ENCODE assay signal across 10 cellular contexts in genomic region chr1:11982010-11982392, GRCh38. TPM values are rescaled to one million over a fixed set of nuclear protein-coding genes. Genes with fewer than 3 reads are reported as not detected.
A peak's percentile ranks its signal among the peaks of the same experiment; 100 is the strongest.
DNase-seq lines count a peak whose midpoint lies in the region; ATAC-seq and TF ChIP-seq lines count a peak whose summit lies in the region.
"Had no signal": no experiment of that assay in that cellular context is flagged by ENCODE, and none has a peak within 500 bp of the region (broad histone marks: within the 10 kb centered on the region; RNA-seq: fewer than 3 reads in every experiment).

No MANE protein-coding gene starts in this region.

- H3K36me3 ChIP-seq in Karpas-422 (ENCODE audit: insufficient read depth, low read length) (peaks cover 25% of the 10 kb centered on the region; the same call in 1 of the 2 replicates), brain microvascular endothelial cell (replicated peaks) (peaks cover 18% of the 10 kb centered on the region)

- H3K4me2 ChIP-seq in Karpas-422 (ENCODE audit: low read depth, low read length, poor library complexity, severe bottlenecking): peak overlapping the region; percentile 98

- peak; percentile 37 for DNase-seq in Caki2 (ENCODE audit: low read depth)
- peak; percentile 70 for DNase-seq in Karpas-422
- peak; percentile 53 for DNase-seq in brain microvascular endothelial cell
- no peak for DNase-seq in natural killer cell treated with Interleukin-12 subunit alpha and Interleukin-12 subunit beta and Interleukin-15 and Interleukin-18, amount 100 ng/mL, for 72 hours (ENCODE audit: low spot score)
- DNase-seq in cerebellar cortex (ENCODE audit: low spot score): no peak
- no peak for DNase-seq in central memory CD4-positive, alpha-beta T cell
- DNase-seq: NCI-H526; stimulated activated CD4-positive, alpha-beta T cell treated with anti-CD3 and anti-CD28 coated beads, Interleukin-12 subunit alpha, Interleukin-12 subunit beta, amount 100 ng/mL, for 4 hours had no signal

- no peaks in the 10 kb centered on the region for H3K9me3 ChIP-seq in Karpas-422 (ENCODE audit: low read length)

- H3K27me3 Mint-ChIP-seq in natural killer cell treated with Interleukin-12 subunit alpha and Interleukin-12 subunit beta and Interleukin-15 and Interleukin-18, amount 100 ng/mL, for 72 hours: no peaks in the 10 kb centered on the region

- peak overlapping the region; percentile 72 to 97 for H3K27ac Mint-ChIP-seq in natural killer cell treated with Interleukin-12 subunit alpha and Interleukin-12 subunit beta and Interleukin-15 and Interleukin-18, amount 100 ng/mL, for 72 hours

- no peak overlapping the region for H3K9ac ChIP-seq in Karpas-422 (ENCODE audit: low read length)

- ATAC-seq in natural killer cell treated with Interleukin-12 subunit alpha and Interleukin-12 subunit beta and Interleukin-15 and Interleukin-18, amount 100 ng/mL, for 72 hours: no peak
- no peak for ATAC-seq in GM21390 (IDR thresholded peaks at IDR 0.05; ENCODE audit: unreplicated experiment)
- no peak for ATAC-seq in HG02938 (IDR thresholded peaks at IDR 0.05; ENCODE audit: unreplicated experiment)

- H3K27ac ChIP-seq in Karpas-422 (ENCODE audit: low read length): no peak overlapping the region
- H3K27ac ChIP-seq in brain microvascular endothelial cell: no peak overlapping the region

- H2AFZ ChIP-seq in Karpas-422 (ENCODE audit: low read length): no peak overlapping the region

- 0 out of 2 replicates have a peak, but pooled peaks cover 13% of the 10 kb centered on the region for H4K20me1 ChIP-seq in Karpas-422 (ENCODE audit: insufficient read depth, low read depth, low read length)

- H3K4me3 ChIP-seq in Karpas-422 (ENCODE audit: low read length) (no peak overlapping the region), brain microvascular endothelial cell (ENCODE audit: low read depth, low read length) (no peak overlapping the region)

- H3K36me3 Mint-ChIP-seq in natural killer cell treated with Interleukin-12 subunit alpha and Interleukin-12 subunit beta and Interleukin-15 and Interleukin-18, amount 100 ng/mL, for 72 hours: peaks cover 14% of the 10 kb centered on the region

- TF ChIP-seq CTCF in brain microvascular endothelial cell (IDR thresholded peaks at IDR 0.05; ENCODE audit: low read depth, low read length, missing control alignments): no peak

- H3K4me1 ChIP-seq in Karpas-422 (ENCODE audit: low read length): peaks cover 18% of the 10 kb centered on the region

- H3K27me3 ChIP-seq in Karpas-422 (ENCODE audit: low read length) (no peaks in the 10 kb centered on the region), brain microvascular endothelial cell (replicated peaks) (no peaks in the 10 kb centered on the region)

- H3K79me2 ChIP-seq in Karpas-422 (ENCODE audit: low read length): peaks cover 61% of the 10 kb centered on the region

- no peaks in the 10 kb centered on the region for H3K9me2 ChIP-seq in Karpas-422 (replicated peaks; ENCODE audit: insufficient read depth, low read length)

- H3K4me3 Mint-ChIP-seq in natural killer cell treated with Interleukin-12 subunit alpha and Interleukin-12 subunit beta and Interleukin-15 and Interleukin-18, amount 100 ng/mL, for 72 hours: peak overlapping the region; percentile 99

- in situ Hi-C loops in Caki2 (cut with HindIII; ENCODE audit: low pct_unique_long_range_greater_than_20kb, low sequenced_read_pairs) (no loop called here), brain microvascular endothelial cell (cut with HindIII; ENCODE audit: low pct_ligation_motif_present, low sequenced_read_pairs) (no loop called here)

- no peaks in the 10 kb centered on the region for H3K9me3 Mint-ChIP-seq in natural killer cell treated with Interleukin-12 subunit alpha and Interleukin-12 subunit beta and Interleukin-15 and Interleukin-18, amount 100 ng/mL, for 72 hours

- peaks cover 32 to 42% of the 10 kb centered on the region in 2 donors for H3K4me1 Mint-ChIP-seq in natural killer cell treated with Interleukin-12 subunit alpha and Interleukin-12 subunit beta and Interleukin-15 and Interleukin-18, amount 100 ng/mL, for 72 hours (ENCODE audit: low read depth in 2 of 2)

RNA-seq across cellular contexts. Expression of gene MFN2, which starts 1.8 kb away (rescaled TPM):
- 21.9 and 26.4 TPM in 2 replicates for total RNA-seq in Caki2 (2014; rRNA removed; shearing (Covaris generic); ENCODE audit: low replicate concordance)
- total RNA-seq in Karpas-422 (2014; rRNA removed; shearing (Covaris generic); ENCODE audit: low replicate concordance): 26.9 and 34.1 TPM in 2 replicates
- 100 to 1,000 TPM in 1 of 2 donors, 10 to 100 TPM in 1; 75.2 to 101 TPM for total RNA-seq in natural killer cell treated with Interleukin-12 subunit alpha and Interleukin-12 subunit beta and Interleukin-15 and Interleukin-18, amount 100 ng/mL, for 72 hours

RNA-seq across cellular contexts. Expression of gene MIIP, which starts 37.3 kb away (rescaled TPM):
- total RNA-seq in Caki2 (2014; rRNA removed; shearing (Covaris generic); ENCODE audit: low replicate concordance): 23.1 and 35.8 TPM in 2 replicates
- 33.8 and 66.1 TPM in 2 replicates for total RNA-seq in Karpas-422 (2014; rRNA removed; shearing (Covaris generic); ENCODE audit: low replicate concordance)
- total RNA-seq in natural killer cell treated with Interleukin-12 subunit alpha and Interleukin-12 subunit beta and Interleukin-15 and Interleukin-18, amount 100 ng/mL, for 72 hours: 100 to 1,000 TPM in 1 of 2 donors, 10 to 100 TPM in 1; 52.5 to 118 TPM

RNA-seq across cellular contexts. Expression of gene PLOD1, which starts 47.5 kb away (rescaled TPM):
- total RNA-seq in Caki2 (2014; rRNA removed; shearing (Covaris generic); ENCODE audit: low replicate concordance): 130 and 153 TPM in 2 replicates
- 35.9 and 55.3 TPM in 2 replicates for total RNA-seq in Karpas-422 (2014; rRNA removed; shearing (Covaris generic); ENCODE audit: low replicate concordance)
- 10 to 100 TPM; 50.7 to 72.4 TPM for total RNA-seq in natural killer cell treated with Interleukin-12 subunit alpha and Interleukin-12 subunit beta and Interleukin-15 and Interleukin-18, amount 100 ng/mL, for 72 hours

RNA-seq across cellular contexts. Expression of gene KIAA2013, which starts 55.8 kb away (rescaled TPM):
- 69.9 and 82.2 TPM in 2 replicates for total RNA-seq in Caki2 (2014; rRNA removed; shearing (Covaris generic); ENCODE audit: low replicate concordance)
- total RNA-seq in Karpas-422 (2014; rRNA removed; shearing (Covaris generic); ENCODE audit: low replicate concordance): 48.4 and 94.6 TPM in 2 replicates
- total RNA-seq in natural killer cell treated with Interleukin-12 subunit alpha and Interleukin-12 subunit beta and Interleukin-15 and Interleukin-18, amount 100 ng/mL, for 72 hours: 10 to 100 TPM; 50.5 to 59.8 TPM

Comparison
In these comparisons a context has a peak if more than half of its experiments do, and no peak if none do; other contexts are left out.
1. DNase-seq: peak in Caki2 (single experiment), Karpas-422 (single experiment) and brain microvascular endothelial cell (single experiment); none in natural killer cell treated with Interleukin-12 subunit alpha and Interleukin-12 subunit beta and Interleukin-15 and Interleukin-18, amount 100 ng/mL, for 72 hours (single experiment), cerebellar cortex (single experiment) and central memory CD4-positive, alpha-beta T cell (single experiment).